Comparison of ENCODE assay signal across 8 cellular contexts in genomic region chr14:50943261-50943942, GRCh38. TPM values are rescaled to one million over a fixed set of nuclear protein-coding genes. Genes with fewer than 3 reads are reported as not detected.
DNase-seq lines count a peak whose midpoint lies in the region; ATAC-seq, FAIRE-seq and TF ChIP-seq lines count a peak whose summit lies in the region.

No MANE protein-coding gene starts in this region.

- no peaks in the 10 kb centered on the region for H3K9me3 ChIP-seq in CD4-positive, alpha-beta T cell (ENCODE audit: control insufficient read depth, low read length)
- no peaks in the 10 kb centered on the region for H3K9me3 ChIP-seq in GM12878 (replicated peaks; ENCODE audit: control insufficient read depth, insufficient read depth, low read length)

- peak overlapping the region; percentile 57 for H2AFZ ChIP-seq in GM12878 (ENCODE audit: control insufficient read depth, low read depth, low read length)

- SMC1A ChIA-PET in GM12878 (lab: Charles Lee; ENCODE audit: uncharacterized antibody, unreplicated experiment), result no interaction called here

- H3K9ac ChIP-seq in GM12878 (ENCODE audit: control insufficient read depth, insufficient read depth, low read length), result no peak overlapping the region

- peaks cover 53% of the 10 kb centered on the region for H3K27me3 Mint-ChIP-seq in CD4-positive, alpha-beta T cell
- peaks cover 34% of the 10 kb centered on the region in 2 donors for H3K27me3 Mint-ChIP-seq in stimulated activated naive B cell treated with anti-CD40 and anti-IgM and Interleukin-4, amounts not matched to agents 10 μg/mL and 1 μg/mL and 100 μg/mL, for 72 hours

- TF ChIP-seq EP300 in GM12878 (IDR thresholded peaks at IDR 0.05; ENCODE audit: borderline replicate concordance in 1 of 2, control insufficient read depth in 1 of 2, low read depth in 2 of 2, low read length in 2 of 2), result no peak

- peak overlapping the region; percentile 91 for H3K4me2 ChIP-seq in GM12878 (ENCODE audit: control insufficient read depth, insufficient read depth)

- no TSS peak for BruUV-seq in GM12878 (replicated peaks; lab: Mats Ljungman, UMichigan)

- WGBS in GM12878 (ENCODE audit: insufficient coverage, insufficient replicate concordance, low lambda C conversion rate, missing lambda C conversion rate), result 40% methylated on average over 26 of the region's 26 CpGs

- peaks cover 47% of the 10 kb centered on the region for H3K27me3 ChIP-seq in CD4-positive, alpha-beta T cell (ENCODE audit: control insufficient read depth, insufficient read depth, low read length)
- H3K27me3 ChIP-seq in GM12878 (replicated peaks in 1 of 2; ENCODE audit: control insufficient read depth in 2 of 2, insufficient read depth in 2 of 2, low read length in 1 of 2), result peaks cover 6 to 14% of the 10 kb centered on the region in 2 experiments
- H3K27me3 ChIP-seq in kidney epithelial cell (ENCODE audit: control insufficient read depth, insufficient read depth, low read length), result no peaks in the 10 kb centered on the region

- CTCF ChIA-PET in CD4-positive, alpha-beta T cell (lab: Charles Lee), result no interaction called here
- CTCF ChIA-PET in GM12878 (lab: Yijun Ruan, JAX), result no interaction called here

- TF ChIP-seq CTCF in CD4-positive, alpha-beta T cell (IDR thresholded peaks at IDR 0.05), result no peak
- TF ChIP-seq CTCF in GM12878 (IDR thresholded peaks at IDR 0.05 in 2 of 3, conservative IDR thresholded peaks at IDR 0.05 in 1 of 3; ENCODE audit: control insufficient read depth in 2 of 3, extremely low read depth in 1 of 3, insufficient read depth in 1 of 3, low read depth in 3 of 3, low read length in 3 of 3), result no peak
- no peak for TF ChIP-seq CTCF in kidney epithelial cell (IDR thresholded peaks at IDR 0.05; ENCODE audit: insufficient read depth, low read length, poor library complexity, severe bottlenecking)

- H3K9me3 Mint-ChIP-seq in CD4-positive, alpha-beta T cell, result no peaks in the 10 kb centered on the region
- H3K9me3 Mint-ChIP-seq in stimulated activated naive B cell treated with anti-CD40 and anti-IgM and Interleukin-4, amounts not matched to agents 10 μg/mL and 1 μg/mL and 100 μg/mL, for 72 hours, result peaks cover 0 to 3% of the 10 kb centered on the region in 2 donors

- no peak for TF ChIP-seq POLR2A in GM12878 (IDR thresholded peaks at IDR 0.05; ENCODE audit: low read depth, low read length)

- H3K79me2 ChIP-seq in GM12878 (ENCODE audit: control insufficient read depth, insufficient read depth, low read length), result no peaks in the 10 kb centered on the region

- POLR2A ChIA-PET in CD4-positive, alpha-beta T cell (lab: Charles Lee), result no interaction called here
- POLR2A ChIA-PET in GM12878 (lab: Charles Lee), result no interaction called here

- in situ Hi-C loops in GM12878 (cut with MboI), result no loop called here

- no peak for DNase-seq in CD4-positive, alpha-beta T cell
- peak; percentile 47 for DNase-seq in LHCN-M2 (ENCODE audit: low read depth)
- no peak for DNase-seq in GM12878 (ENCODE audit: low read depth, low spot score)
- DNase-seq in kidney epithelial cell (ENCODE audit: low read depth), result no peak
- DNase-seq in stimulated activated naive B cell treated with anti-CD40 and anti-IgM and Interleukin-4, amounts not matched to agents 10 μg/mL and 1 μg/mL and 100 μg/mL, for 72 hours, result no peak
- DNase-seq in NCI-H2196 treated with DMSO at 0.1 percent for 48 hours (lab: John Stamatoyannopoulos, UW; ENCODE audit: unreplicated experiment), result no peak
- DNase-seq in posterior cingulate gyrus, result no peak

- peaks cover 7% of the 10 kb centered on the region for H3K4me1 Mint-ChIP-seq in CD4-positive, alpha-beta T cell (ENCODE audit: low read depth)
- peaks cover 10 to 20% of the 10 kb centered on the region in 2 donors for H3K4me1 Mint-ChIP-seq in stimulated activated naive B cell treated with anti-CD40 and anti-IgM and Interleukin-4, amounts not matched to agents 10 μg/mL and 1 μg/mL and 100 μg/mL, for 72 hours

- H3K27ac Mint-ChIP-seq in CD4-positive, alpha-beta T cell, result no peak overlapping the region
- peak overlapping the region; percentile 59 for H3K27ac Mint-ChIP-seq in stimulated activated naive B cell treated with anti-CD40 and anti-IgM and Interleukin-4, amounts not matched to agents 10 μg/mL and 1 μg/mL and 100 μg/mL, for 72 hours

- RAD21 ChIA-PET in GM12878 (lab: Charles Lee; ENCODE audit: unreplicated experiment), result no interaction called here

- no peak for FAIRE-seq in GM12878 (lab: Jason Lieb, UNC)

- ATAC-seq in CD4-positive, alpha-beta T cell (ENCODE audit: poor library complexity), result no peak
- ATAC-seq in GM12878, result no peak
- no peak for ATAC-seq in stimulated activated naive B cell treated with anti-CD40 and anti-IgM and Interleukin-4, amounts not matched to agents 10 μg/mL and 1 μg/mL and 100 μg/mL, for 72 hours (replicated peaks)
- no peak for ATAC-seq in HG02973 (IDR thresholded peaks at IDR 0.05; ENCODE audit: unreplicated experiment)

- H4K20me1 ChIP-seq in GM12878 (ENCODE audit: control insufficient read depth, insufficient read depth), result no peaks in the 10 kb centered on the region

- no peak for TF ChIP-seq RAD21 in GM12878 (IDR thresholded peaks at IDR 0.05; ENCODE audit: insufficient read depth, low read depth, low read length)

- intact Hi-C loops in CD4-positive, alpha-beta T cell (cut with DNase I, micrococcal nuclease), result no loop called here
- intact Hi-C loops in GM12878 (cut with micrococcal nuclease; ENCODE audit: unreplicated experiment) (no loop called here), posterior cingulate gyrus (cut with DNase I) (no loop called here)

- H3K36me3 Mint-ChIP-seq in CD4-positive, alpha-beta T cell (ENCODE audit: low read depth), result no peaks in the 10 kb centered on the region
- H3K36me3 Mint-ChIP-seq in stimulated activated naive B cell treated with anti-CD40 and anti-IgM and Interleukin-4, amounts not matched to agents 10 μg/mL and 1 μg/mL and 100 μg/mL, for 72 hours, result peaks cover 0 to 2% of the 10 kb centered on the region in 2 donors

- H3K4me3 ChIP-seq in GM12878 (peak overlapping the region; percentile 65; the same call in 1 of the 2 replicates), kidney epithelial cell (ENCODE audit: low read depth, low read length) (peak overlapping the region; percentile 54)

- H3K4me3 Mint-ChIP-seq in CD4-positive, alpha-beta T cell, result peak overlapping the region; percentile 66
- H3K4me3 Mint-ChIP-seq in stimulated activated naive B cell treated with anti-CD40 and anti-IgM and Interleukin-4, amounts not matched to agents 10 μg/mL and 1 μg/mL and 100 μg/mL, for 72 hours, result peak overlapping the region; percentile 78 to 88

- peaks cover 8% of the 10 kb centered on the region for H3K4me1 ChIP-seq in GM12878 (ENCODE audit: control insufficient read depth, insufficient read depth, low read length)

- H3K36me3 ChIP-seq in GM12878 (ENCODE audit: control insufficient read depth in 2 of 2, insufficient read depth in 2 of 2, low read length in 1 of 2) (no peaks in the 10 kb centered on the region), kidney epithelial cell (ENCODE audit: control insufficient read depth, insufficient read depth, low read length) (no peaks in the 10 kb centered on the region)

- H3K27ac ChIP-seq in CD4-positive, alpha-beta T cell (ENCODE audit: low read depth, low read length), result no peak overlapping the region
- H3K27ac ChIP-seq in GM12878 (ENCODE audit: control insufficient read depth, insufficient read depth), result no peak overlapping the region

TF ChIP-seq in GM12878, 131 proteins besides CTCF, POLR2A, EP300 and RAD21 (continues in another document):
- TF ChIP-seq MYB (IDR thresholded peaks at IDR 0.05; ENCODE audit: borderline replicate concordance, low read depth, low read length) (no peak), ATF2 (IDR thresholded peaks at IDR 0.05; ENCODE audit: low read length) (no peak), EZH2 (IDR thresholded peaks at IDR 0.05; ENCODE audit: borderline replicate concordance, control insufficient read depth, low read depth, low read length) (no peak), BACH1 (IDR thresholded peaks at IDR 0.05; ENCODE audit: borderline replicate concordance) (no peak), ETV6 (conservative IDR thresholded peaks at IDR 0.05 in 1 of 2, IDR thresholded peaks at IDR 0.05 in 1 of 2; ENCODE audit: borderline replicate concordance in 1 of 2, low read depth in 1 of 2) (no peak), SPI1 (IDR thresholded peaks at IDR 0.05; ENCODE audit: borderline replicate concordance, insufficient read depth, low read depth, low read length) (no peak), CBFB (IDR thresholded peaks at IDR 0.05; ENCODE audit: low read depth) (no peak), ZZZ3 (IDR thresholded peaks at IDR 0.05; ENCODE audit: control insufficient read depth, insufficient read length, low read depth) (no peak)

RNA-seq across cellular contexts. Expression of gene PYGL, which starts 0.9 kb away (rescaled TPM):
- under 1 TPM; 0.59 to 0.69 TPM for total RNA-seq in CD4-positive, alpha-beta T cell
- 95.4 and 101 TPM in 2 replicates for total RNA-seq in LHCN-M2 (2014; rRNA removed)
- 43.6 TPM for polyA plus RNA-seq in LHCN-M2 (2012)
- total RNA-seq in GM12878 (2013; cell fraction: nucleolus; rRNA removed), result 0.39 TPM in 1 of 2 replicates, not detected in the other
- total RNA-seq in GM12878 (2014; rRNA removed), result 1.3 and 1.4 TPM in 2 replicates
- total RNA-seq in GM12878 (2014; rRNA removed; fragmentation: Illumina TruSeq; extraction: Trizol), result 0.55 and 0.76 TPM in 2 replicates
- 1.1 and 1.4 TPM in 2 replicates for total RNA-seq in GM12878 (2021)
- polyA plus RNA-seq in GM12878 (2011; ENCODE audit: low read depth), result 0.35 TPM
- polyA plus RNA-seq in GM12878 (2011; rRNA removed), result 0.05 and 0.09 TPM in 2 replicates
- polyA plus RNA-seq in GM12878 (2011; cell fraction: cytosol; rRNA removed), result 0.03 and 0.05 TPM in 2 replicates
- 0.03 TPM in 1 of 2 replicates, not detected in the other for polyA plus RNA-seq in GM12878 (2011; cell fraction: nucleus; rRNA removed)
- polyA plus RNA-seq in GM12878 (2012), result 0.66 and 1.2 TPM in 2 replicates
- 0.66 and 2.0 TPM in 2 replicates for polyA plus RNA-seq in GM12878 (2014; fragmentation: Illumina TruSeq; extraction: Trizol)
- under 1 TPM; 0.43 to 0.88 TPM for polyA plus RNA-seq in GM12878 (2014; fragmentation: Nextera tagmentation; extraction: Ambion mirVana)
- 0.48 and 0.59 TPM in 2 replicates for polyA plus RNA-seq in GM12878 (2014; rRNA removed)
- polyA plus RNA-seq in GM12878 (2016; fragmentation: Nextera tagmentation; extraction: Ambion mirVana), result 1 to 10 TPM in 1 of 2 experiments, under 1 TPM in 1; 0.82 to 1.3 TPM
- polyA minus RNA-seq in GM12878 (2011; rRNA and poly(A)+ RNA removed), result not detected in 2 replicates
- 0.62 TPM in 1 of 2 replicates, not detected in the other for polyA minus RNA-seq in GM12878 (2011; cell fraction: cytosol; rRNA and poly(A)+ RNA removed)
- polyA minus RNA-seq in GM12878 (2011; cell fraction: nucleus; rRNA and poly(A)+ RNA removed), result not detected in 2 replicates
- total RNA-seq in kidney epithelial cell, result 41.1 and 48.2 TPM in 2 replicates

Comparison
In these comparisons a context has a peak if more than half of its experiments do, and no peak if none do; other contexts are left out.
1. RNA of gene PYGL, which starts 0.9 kb away (total RNA-seq): 95.4 to 101 TPM in LHCN-M2 and 41.1 to 48.2 TPM in kidney epithelial cell; 0.39 to 1.4 TPM in GM12878 and 0.59 to 0.69 TPM in CD4-positive, alpha-beta T cell; every median in the first group is over 10 times any median in the second.